Comparison of ENCODE assay signal across 18 cellular contexts in the genomic region with DNA sequence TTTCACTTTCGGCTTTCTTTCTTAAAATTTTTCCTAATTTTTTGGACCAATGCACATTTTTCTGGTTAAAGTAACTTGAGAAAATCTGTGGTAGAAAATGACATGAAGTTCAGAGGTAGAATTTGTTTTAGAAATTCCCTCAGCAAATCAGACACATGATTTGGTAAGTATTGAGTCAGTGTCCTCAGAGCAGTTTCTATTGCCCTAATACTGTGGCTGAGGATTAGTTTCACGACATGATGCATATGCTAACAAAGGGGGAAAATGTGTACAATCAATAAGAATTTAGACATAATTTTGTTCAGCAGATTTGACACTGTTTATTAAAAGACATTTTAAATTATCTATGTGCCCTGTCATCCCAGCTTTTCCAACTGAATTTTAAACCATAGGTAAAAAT. TPM values are rescaled to one million over a fixed set of nuclear protein-coding genes. Genes with fewer than 3 reads are reported as not detected.
DNase-seq lines count a peak whose midpoint lies in the region; ATAC-seq, FAIRE-seq and TF ChIP-seq lines count a peak whose summit lies in the region.
"Had no signal": no experiment of that assay in that cellular context is flagged by ENCODE, and none has a peak within 500 bp of the region (broad histone marks: within the 10 kb centered on the region; RNA-seq: fewer than 3 reads in every experiment).

No MANE protein-coding gene starts in this region.

- TF ChIP-seq CTCF in bronchial epithelial cell (IDR thresholded peaks at IDR 0.05; ENCODE audit: insufficient read depth, low read length, severe bottlenecking) (no peak), psoas muscle (IDR thresholded peaks at IDR 0.05) (no peak), vagina (IDR thresholded peaks at IDR 0.05) (no peak)

- no peaks in the 10 kb centered on the region for H3K36me3 Mint-ChIP-seq in CD4-positive, CD25-positive, alpha-beta regulatory T cell
- H3K36me3 Mint-ChIP-seq: CD8-positive, alpha-beta T cell had no signal

- intact Hi-C loops in psoas muscle (cut with DNase I) (no loop called here), vagina (cut with DNase I) (no loop called here)

- H3K9me3 Mint-ChIP-seq in CD4-positive, CD25-positive, alpha-beta regulatory T cell, result no peaks in the 10 kb centered on the region
- H3K9me3 Mint-ChIP-seq: CD8-positive, alpha-beta T cell had no signal

- H3K9me3 ChIP-seq in CD4-positive, CD25-positive, alpha-beta regulatory T cell (ENCODE audit: control insufficient read depth in 2 of 2, low read length in 2 of 2), result no peaks in the 10 kb centered on the region
- no peaks in the 10 kb centered on the region for H3K9me3 ChIP-seq in psoas muscle
- H3K9me3 ChIP-seq in vagina, result no peaks in the 10 kb centered on the region
- H3K9me3 ChIP-seq: Caco-2 had no signal

- no peak overlapping the region for H3K27ac ChIP-seq in CD4-positive, CD25-positive, alpha-beta regulatory T cell (ENCODE audit: insufficient read depth, low read length, poor library complexity, severe bottlenecking)
- no peak overlapping the region for H3K27ac ChIP-seq in psoas muscle
- H3K27ac ChIP-seq in vagina, result no peak overlapping the region

- H3K27me3 ChIP-seq in CD4-positive, CD25-positive, alpha-beta regulatory T cell (ENCODE audit: control insufficient read depth, insufficient read depth, low read length), result no peaks in the 10 kb centered on the region
- H3K27me3 ChIP-seq in bronchial epithelial cell (ENCODE audit: control insufficient read depth, insufficient read depth, low read length), result no peaks in the 10 kb centered on the region
- no peaks in the 10 kb centered on the region for H3K27me3 ChIP-seq in psoas muscle (ENCODE audit: insufficient read depth in 3 of 3, low read length in 2 of 3)
- no peaks in the 10 kb centered on the region for H3K27me3 ChIP-seq in vagina

- DNase-seq in CD4-positive, CD25-positive, alpha-beta regulatory T cell, result no peak
- DNase-seq in bronchial epithelial cell (ENCODE audit: low read depth) (peak; percentile 43), psoas muscle (no peak), vagina (ENCODE audit: extremely low spot score in 2 of 2) (no peak)
- DNase-seq in stimulated activated naive CD8-positive, alpha-beta T cell treated with anti-CD3 and anti-CD28 coated beads, Interleukin-15, Interleukin-2, amounts not matched to agents 100 U/mL and 50 U/mL, for 24 hours, result no peak
- DNase-seq in activated T-cell treated with anti-CD3 and anti-CD28 coated beads, Interleukin-2, amount 50 U/mL, for 1 hour, result no peak
- DNase-seq: C1 segment of cervical spinal cord; Caco-2; CD8-positive, alpha-beta T cell; DMS153; DND-41; GF-D8; H9 had no signal

- H3K4me1 Mint-ChIP-seq in CD4-positive, CD25-positive, alpha-beta regulatory T cell, result peaks cover 24 to 76% (median 36%) of the 10 kb centered on the region in 4 donors
- H3K4me1 Mint-ChIP-seq: GM23338, H9 had no signal

- peak overlapping the region in 1 of 4 donors; percentile 21 for H3K4me3 Mint-ChIP-seq in CD4-positive, CD25-positive, alpha-beta regulatory T cell
- H3K4me3 Mint-ChIP-seq: CD8-positive, alpha-beta T cell; GM23338; H9 had no signal

- no peak for ATAC-seq in CD4-positive, CD25-positive, alpha-beta regulatory T cell (ENCODE audit: low read depth in 2 of 2)
- ATAC-seq in stimulated activated naive CD8-positive, alpha-beta T cell treated with anti-CD3 and anti-CD28 coated beads, Interleukin-15, Interleukin-2, amounts not matched to agents 100 U/mL and 50 U/mL, for 24 hours, result peak; percentile 43
- ATAC-seq in psoas muscle, result no peak
- ATAC-seq: GM23338, HCT116 had no signal

- 70 to 77% (median 73%) methylated on average over 2 of the region's 2 CpGs for WGBS in psoas muscle, 3 donors

- no peak overlapping the region for H3K4me3 ChIP-seq in CD4-positive, CD25-positive, alpha-beta regulatory T cell (ENCODE audit: low read depth, low read length)
- H3K4me3 ChIP-seq in bronchial epithelial cell (ENCODE audit: low read depth, low read length) (no peak overlapping the region), psoas muscle (no peak overlapping the region), vagina (no peak overlapping the region)
- H3K4me3 ChIP-seq: GM23338 had no signal

- H3K27ac Mint-ChIP-seq in CD4-positive, CD25-positive, alpha-beta regulatory T cell, result peak overlapping the region in 2 of 3 donors; percentile 26 to 35
- H3K27ac Mint-ChIP-seq: CD8-positive, alpha-beta T cell; GM23338; H9 had no signal

- H3K36me3 ChIP-seq in CD4-positive, CD25-positive, alpha-beta regulatory T cell (ENCODE audit: control insufficient read depth, insufficient read depth, low read length), result no peaks in the 10 kb centered on the region
- H3K36me3 ChIP-seq in bronchial epithelial cell (ENCODE audit: control insufficient read depth, insufficient read depth, low read length), result no peaks in the 10 kb centered on the region
- no peaks in the 10 kb centered on the region for H3K36me3 ChIP-seq in psoas muscle (ENCODE audit: insufficient read depth in 1 of 2, low read depth in 1 of 2)
- H3K36me3 ChIP-seq in vagina, result no peaks in the 10 kb centered on the region

- peaks cover 4% of the 10 kb centered on the region for H3K27me3 Mint-ChIP-seq in CD4-positive, CD25-positive, alpha-beta regulatory T cell

- H3K4me1 ChIP-seq in CD4-positive, CD25-positive, alpha-beta regulatory T cell (ENCODE audit: control insufficient read depth, insufficient read depth, low read length, poor library complexity, severe bottlenecking), result no peaks in the 10 kb centered on the region
- H3K4me1 ChIP-seq in psoas muscle, result no peaks in the 10 kb centered on the region
- H3K4me1 ChIP-seq in vagina, result no peaks in the 10 kb centered on the region
- H3K4me1 ChIP-seq: Caco-2 had no signal

- FAIRE-seq in G401.6 (lab: Jason Lieb, UNC), result peak; percentile 8
- no peak for FAIRE-seq in bronchial epithelial cell (lab: Jason Lieb, UNC)
- FAIRE-seq: GM12891, GM18507 had no signal

- TF ChIP-seq POLR2A in vagina (IDR thresholded peaks at IDR 0.05), result no peak

RNA-seq across cellular contexts. Expression of a gene that starts 56.2 kb away (rescaled TPM):
- total RNA-seq in CD4-positive, CD25-positive, alpha-beta regulatory T cell, result 16.6 TPM
- 10 to 100 TPM in 2 of 4 donors, 1 to 10 TPM in 2; 7.6 to 15.0 (median 10.3) TPM for polyA plus RNA-seq in CD4-positive, CD25-positive, alpha-beta regulatory T cell
- 2.9 and 5.5 TPM in 2 replicates for total RNA-seq in bronchial epithelial cell
- total RNA-seq in psoas muscle, result 1 to 10 TPM; 1.4 to 3.5 (median 2.0) TPM
- 1 to 10 TPM in 2 of 3 donors, under 1 TPM in 1; 0.65 to 3.2 (median 1.1) TPM for polyA plus RNA-seq in psoas muscle
- total RNA-seq in vagina, result 2.5 TPM
